In the genomic region with DNA sequence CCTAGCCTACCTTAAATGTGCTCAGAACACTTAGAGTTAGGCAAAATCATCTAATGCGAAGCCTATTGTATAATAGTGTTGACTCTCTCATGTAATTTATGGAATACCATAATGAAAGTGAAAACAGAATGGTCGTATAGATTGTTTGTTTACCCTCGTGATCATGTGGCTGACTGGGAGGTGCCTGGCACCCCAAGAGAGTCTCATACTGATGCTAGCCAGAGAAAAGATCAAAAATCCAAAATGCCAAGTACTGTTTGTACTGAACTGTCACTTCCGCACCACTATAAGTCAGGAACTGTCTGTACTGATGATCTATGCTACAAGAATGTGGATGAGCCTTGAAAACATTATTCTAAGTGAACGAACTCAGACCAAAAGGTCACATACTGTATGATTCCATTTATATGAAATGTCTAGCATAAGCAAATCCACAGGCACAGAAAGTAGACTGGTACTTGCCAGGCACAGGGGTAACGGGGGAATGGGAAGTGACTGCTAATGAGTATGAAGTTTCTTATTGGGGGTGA, we compare ENCODE assay signal across 8 cellular contexts. TPM values are rescaled to one million over a fixed set of nuclear protein-coding genes. Genes with fewer than 3 reads are reported as not detected.
DNase-seq lines count a peak whose midpoint lies in the region; ATAC-seq, FAIRE-seq and TF ChIP-seq lines count a peak whose summit lies in the region.

No MANE protein-coding gene starts in this region.

- no peaks in the 10 kb centered on the region for H3K9me3 Mint-ChIP-seq in stimulated activated naive B cell treated with anti-CD40 and anti-IgM and Interleukin-4, amounts not matched to agents 10 μg/mL and 1 μg/mL and 100 μg/mL, for 72 hours

- peaks cover 29 to 63% of the 10 kb centered on the region in 2 donors for H3K4me1 Mint-ChIP-seq in stimulated activated naive B cell treated with anti-CD40 and anti-IgM and Interleukin-4, amounts not matched to agents 10 μg/mL and 1 μg/mL and 100 μg/mL, for 72 hours

- peak; percentile 30 for DNase-seq in HK-2 (ENCODE audit: unreplicated experiment)
- peak; percentile 96 for DNase-seq in astrocyte of the spinal cord (ENCODE audit: low read depth, low spot score)
- DNase-seq in inferior parietal cortex (ENCODE audit: extremely low spot score), result peak; percentile 70
- no peak for DNase-seq in stimulated activated naive B cell treated with anti-CD40 and anti-IgM and Interleukin-4, amounts not matched to agents 10 μg/mL and 1 μg/mL and 100 μg/mL, for 72 hours
- no peak for DNase-seq in GDM1 (lab: John Stamatoyannopoulos, UW)
- no peak for DNase-seq in GM12891 (ENCODE audit: insufficient read length, low spot score)

- no peak for TF ChIP-seq CTCF in astrocyte of the spinal cord (IDR thresholded peaks at IDR 0.05; ENCODE audit: low read depth, low read length)

- FAIRE-seq in A204.1 (lab: Jason Lieb, UNC) (peak; percentile 57), GM12891 (lab: Jason Lieb, UNC) (no peak)

- no peak for TF ChIP-seq POLR2A in GM12891 (IDR thresholded peaks at IDR 0.05; ENCODE audit: low read depth, low read length)

- peaks cover 32 to 53% of the 10 kb centered on the region in 2 donors for H3K36me3 Mint-ChIP-seq in stimulated activated naive B cell treated with anti-CD40 and anti-IgM and Interleukin-4, amounts not matched to agents 10 μg/mL and 1 μg/mL and 100 μg/mL, for 72 hours

- peak overlapping the region; percentile 58 to 62 for H3K4me3 Mint-ChIP-seq in stimulated activated naive B cell treated with anti-CD40 and anti-IgM and Interleukin-4, amounts not matched to agents 10 μg/mL and 1 μg/mL and 100 μg/mL, for 72 hours

- H3K27me3 Mint-ChIP-seq in stimulated activated naive B cell treated with anti-CD40 and anti-IgM and Interleukin-4, amounts not matched to agents 10 μg/mL and 1 μg/mL and 100 μg/mL, for 72 hours, result no peaks in the 10 kb centered on the region

- in situ Hi-C loops in astrocyte of the spinal cord (cut with HindIII; ENCODE audit: low sequenced_read_pairs), result no loop called here

- H3K4me3 ChIP-seq in astrocyte of the spinal cord (ENCODE audit: low read depth, low read length), result no peak overlapping the region

- ATAC-seq in stimulated activated naive B cell treated with anti-CD40 and anti-IgM and Interleukin-4, amounts not matched to agents 10 μg/mL and 1 μg/mL and 100 μg/mL, for 72 hours (replicated peaks), result peak; percentile 39 to 42
- no peak for ATAC-seq in HG03354 (IDR thresholded peaks at IDR 0.05; ENCODE audit: poor library complexity, severe bottlenecking, unreplicated experiment)

- peak overlapping the region; percentile 77 for H3K27ac Mint-ChIP-seq in stimulated activated naive B cell treated with anti-CD40 and anti-IgM and Interleukin-4, amounts not matched to agents 10 μg/mL and 1 μg/mL and 100 μg/mL, for 72 hours

TF ChIP-seq in GM12891, 5 proteins besides CTCF, POLR2A, EP300 and RAD21:
- TF ChIP-seq POLR2AphosphoS5 (IDR thresholded peaks at IDR 0.05; ENCODE audit: low read depth, low read length), result no peak

RNA-seq across cellular contexts. Expression of a gene that starts 22.4 kb away (rescaled TPM):
- polyA plus RNA-seq in GM12891 (2012; ENCODE audit: low read depth, missing spikeins), result 14.5 TPM

Comparison
In these comparisons a context has a peak if more than half of its experiments do, and no peak if none do; other contexts are left out.
1. DNase-seq: peak in HK-2 (single experiment), astrocyte of the spinal cord (single experiment) and inferior parietal cortex (single experiment); none in stimulated activated naive B cell treated with anti-CD40 and anti-IgM and Interleukin-4, amounts not matched to agents 10 μg/mL and 1 μg/mL and 100 μg/mL, for 72 hours (single experiment), GDM1 (single experiment) and GM12891 (single experiment).